3 cellular contexts compared by ENCODE assay signal in the genomic region with DNA sequence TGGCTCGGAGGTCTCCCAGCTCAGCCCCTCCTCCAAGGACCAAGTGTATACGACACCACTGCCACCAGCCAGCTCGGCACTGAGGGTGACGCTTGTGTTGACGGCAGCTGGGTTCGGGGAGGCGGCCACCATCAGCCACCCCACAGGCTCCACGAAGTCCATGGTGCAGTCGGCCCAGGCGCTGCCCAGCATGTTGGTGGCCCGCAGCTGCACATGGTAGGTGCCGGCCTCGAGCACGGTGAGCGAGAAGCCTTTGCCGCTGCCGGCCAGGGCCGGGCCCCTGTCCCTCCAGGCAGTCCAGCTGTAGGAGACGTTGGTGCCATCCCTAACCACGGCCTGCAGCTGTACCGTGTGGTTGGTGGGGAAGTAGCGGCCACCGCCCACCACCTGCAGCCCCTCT. TPM values are rescaled to one million over a fixed set of nuclear protein-coding genes. Genes with fewer than 3 reads are reported as not detected.
"Had no signal": no experiment of that assay in that cellular context is flagged by ENCODE, and none has a peak within 500 bp of the region (broad histone marks: within the 10 kb centered on the region; RNA-seq: fewer than 3 reads in every experiment).

No MANE protein-coding gene starts in this region.

RNA-seq across cellular contexts. Expression of gene RAB26, which starts 38.6 kb away (rescaled TPM):
- total RNA-seq: activated B cell treated with CpG ODN at 0.5 μM for 24 hours; activated naive CD4-positive, alpha-beta T cell treated with anti-CD3 and anti-CD28 coated beads for 36 hours; activated T-cell treated with anti-CD3 and anti-CD28 coated beads, Interleukin-2, amount 50 U/mL, for 4 hours had no signal
